Comparison of ENCODE assay signal across 30 cellular contexts in the genomic region with DNA sequence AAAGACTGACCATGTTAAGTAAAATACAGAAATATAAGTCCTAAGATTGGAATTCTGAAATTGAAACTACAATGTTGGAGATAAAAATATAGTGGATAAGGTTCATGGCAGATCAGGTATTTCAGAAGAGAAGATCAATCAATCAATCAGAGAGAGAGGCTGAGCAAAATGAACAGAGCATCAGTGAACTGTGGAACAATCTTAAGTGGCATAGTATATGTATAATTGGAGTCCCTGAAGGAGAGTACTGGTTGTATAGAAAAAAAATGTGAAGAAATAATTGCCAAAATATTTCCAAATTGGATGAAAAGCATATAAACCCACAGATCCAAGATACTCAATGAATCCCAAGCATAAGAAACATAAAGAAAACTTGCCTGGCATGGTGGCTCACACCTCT. TPM values are rescaled to one million over a fixed set of nuclear protein-coding genes. Genes with fewer than 3 reads are reported as not detected.
"Had no signal": no experiment of that assay in that cellular context is flagged by ENCODE, and none has a peak within 500 bp of the region (broad histone marks: within the 10 kb centered on the region; RNA-seq: fewer than 3 reads in every experiment).

No MANE protein-coding gene starts in this region.

- H3K9me3 ChIP-seq: colonic mucosa, gastrocnemius medialis had no signal

- ATAC-seq: effector memory CD8-positive, alpha-beta T cell; esophagus mucosa; foreskin keratinocyte; gastrocnemius medialis; gastroesophageal sphincter; heart left ventricle; heart right ventricle had no signal

- FAIRE-seq: colon, endometrium, endothelial cell of umbilical vein, frontal cortex had no signal

- H3K4me3 ChIP-seq: colonic mucosa, coronary artery, dorsolateral prefrontal cortex, esophagus muscularis mucosa, esophagus squamous epithelium, gastrocnemius medialis, gastroesophageal sphincter, heart left ventricle, heart right ventricle had no signal

- H3K27me3 ChIP-seq: colonic mucosa had no signal

- H3K27ac ChIP-seq: colonic mucosa, coronary artery, dorsolateral prefrontal cortex, epithelial cell of prostate, esophagus muscularis mucosa, esophagus squamous epithelium, foreskin keratinocyte, gastrocnemius medialis, gastroesophageal sphincter, heart left ventricle, heart right ventricle had no signal

- DNase-seq: colonic mucosa; cortex of kidney; dermis blood vessel endothelial cell; dorsolateral prefrontal cortex; effector CD4-positive, alpha-beta T cell; effector CD8-positive, alpha-beta T cell; effector memory CD4-positive, alpha-beta T cell; effector memory CD8-positive, alpha-beta T cell; endodermal cell; erythroblast; esophagus squamous epithelium; foreskin fibroblast; foreskin keratinocyte; foreskin melanocyte; gastrocnemius medialis; glutamatergic neuron; head of caudate nucleus; heart left ventricle; heart right ventricle had no signal

- H3K36me3 ChIP-seq: colonic mucosa, esophagus muscularis mucosa, esophagus squamous epithelium, gastrocnemius medialis, gastroesophageal sphincter had no signal

- H3K4me1 ChIP-seq: colonic mucosa, esophagus muscularis mucosa, esophagus squamous epithelium, foreskin keratinocyte, gastrocnemius medialis, gastroesophageal sphincter, heart left ventricle, heart right ventricle had no signal

RNA-seq across cellular contexts. Expression of gene ASB18, which starts 35.0 kb away (rescaled TPM):
- polyA plus RNA-seq: endothelial cell of umbilical vein, esophagus, fibroblast of lung, foreskin keratinocyte had no signal
